13 cellular contexts compared by ENCODE assay signal in genomic region chr10:80444124-80444523, GRCh38. TPM values are rescaled to one million over a fixed set of nuclear protein-coding genes. Genes with fewer than 3 reads are reported as not detected.
DNase-seq lines count a peak whose midpoint lies in the region; ATAC-seq, FAIRE-seq and TF ChIP-seq lines count a peak whose summit lies in the region.
"Had no signal": no experiment of that assay in that cellular context is flagged by ENCODE, and none has a peak within 500 bp of the region (broad histone marks: within the 10 kb centered on the region; RNA-seq: fewer than 3 reads in every experiment).

No MANE protein-coding gene starts in this region.

- H3K4me3 ChIP-seq in endothelial cell of umbilical vein (replicated peaks in 1 of 3; ENCODE audit: insufficient read depth in 1 of 3, low read depth in 1 of 3, low read length in 3 of 3) (no peak overlapping the region), subcutaneous abdominal adipose tissue (ENCODE audit: low read depth in 1 of 5, low read length in 5 of 5) (no peak overlapping the region)
- H3K4me3 ChIP-seq: colonic mucosa had no signal

- TF ChIP-seq POLR2A in endothelial cell of umbilical vein (IDR thresholded peaks at IDR 0.05; ENCODE audit: low read depth, low read length), result no peak

- peak overlapping the region; percentile 71 for H3K27ac Mint-ChIP-seq in activated naive CD4-positive, alpha-beta T cell treated with anti-CD3 and anti-CD28 coated beads, Interleukin-2, amount 50 U/mL, for 24 hours
- H3K27ac Mint-ChIP-seq: B cell had no signal

- POLR2A ChIA-PET in endothelial cell of umbilical vein (lab: Charles Lee), result interaction anchor here (1.0 to 1.5 kb wide), 2 partner anchors 62 to 65 kb away, joined by 4 read pairs; no protein-coding TSS in a partner anchor

- dilution Hi-C loops in endothelial cell of umbilical vein (cut with MboI; ENCODE audit: extremely low pct_ligation_motif_present, low sequenced_read_pairs), result no loop called here

- FAIRE-seq in endothelial cell of umbilical vein (lab: Jason Lieb, UNC), result no peak
- FAIRE-seq: kidney, TTC549 had no signal

- in situ Hi-C loops in ACHN (cut with HindIII; ENCODE audit: low pct_ligation_motif_present, low pct_unique_long_range_greater_than_20kb, low sequenced_read_pairs), result no loop called here

- H3K4me1 ChIP-seq in endothelial cell of umbilical vein (ENCODE audit: control insufficient read depth, extremely low read depth, insufficient read depth, low read length), result peaks cover 22% of the 10 kb centered on the region
- peaks cover 12 to 47% (median 35%) of the 10 kb centered on the region in 5 donors for H3K4me1 ChIP-seq in subcutaneous abdominal adipose tissue (ENCODE audit: control insufficient read depth in 5 of 5, insufficient read depth in 5 of 5, low read length in 5 of 5)
- H3K4me1 ChIP-seq: colonic mucosa had no signal

- H3K9me1 ChIP-seq in endothelial cell of umbilical vein (replicated peaks; ENCODE audit: control insufficient read depth, extremely low read depth, insufficient read depth, low read length), result no peaks in the 10 kb centered on the region

- H3K9ac ChIP-seq in endothelial cell of umbilical vein (replicated peaks; ENCODE audit: extremely low read depth, insufficient read depth, low read length) (no peak overlapping the region), subcutaneous abdominal adipose tissue (ENCODE audit: low read length in 5 of 5) (peak overlapping the region in 1 of 5 donors; percentile 63)

- H3K9me3 ChIP-seq in endothelial cell of umbilical vein (replicated peaks; ENCODE audit: control insufficient read depth, insufficient read depth, low read length) (no peaks in the 10 kb centered on the region), subcutaneous abdominal adipose tissue (ENCODE audit: control insufficient read depth in 5 of 5, low read length in 5 of 5) (no peaks in the 10 kb centered on the region)
- H3K9me3 ChIP-seq: colonic mucosa, neutrophil had no signal

- H3K27me3 ChIP-seq in endothelial cell of umbilical vein (ENCODE audit: control insufficient read depth in 2 of 2, insufficient read depth in 2 of 2, low read length in 2 of 2) (no peaks in the 10 kb centered on the region), subcutaneous abdominal adipose tissue (ENCODE audit: control insufficient read depth in 5 of 5, insufficient read depth in 4 of 5, low read length in 5 of 5) (no peaks in the 10 kb centered on the region)
- H3K27me3 ChIP-seq: colonic mucosa, neutrophil had no signal

- no peaks in the 10 kb centered on the region for H3K79me2 ChIP-seq in endothelial cell of umbilical vein (ENCODE audit: control insufficient read depth, insufficient read depth, low read length)

- H3K36me3 ChIP-seq in endothelial cell of umbilical vein (ENCODE audit: control insufficient read depth in 2 of 2, extremely low read depth in 1 of 2, insufficient read depth in 2 of 2, low read length in 2 of 2), result no peaks in the 10 kb centered on the region
- no peaks in the 10 kb centered on the region for H3K36me3 ChIP-seq in subcutaneous abdominal adipose tissue (ENCODE audit: control insufficient read depth in 5 of 5, insufficient read depth in 5 of 5, low read length in 5 of 5)
- H3K36me3 ChIP-seq: colonic mucosa, neutrophil had no signal

- no TSS peak for BruUV-seq in endothelial cell of umbilical vein (replicated peaks; lab: Mats Ljungman, UMichigan)

- H3K9me3 Mint-ChIP-seq in activated naive CD4-positive, alpha-beta T cell treated with anti-CD3 and anti-CD28 coated beads, Interleukin-2, amount 50 U/mL, for 24 hours, result no peaks in the 10 kb centered on the region

- ATAC-seq in HG02610 (IDR thresholded peaks at IDR 0.05; ENCODE audit: unreplicated experiment), result no peak

- no peak overlapping the region for H3K4me3 Mint-ChIP-seq in activated naive CD4-positive, alpha-beta T cell treated with anti-CD3 and anti-CD28 coated beads, Interleukin-2, amount 50 U/mL, for 24 hours
- H3K4me3 Mint-ChIP-seq: B cell had no signal

- intact Hi-C loops in endothelial cell of umbilical vein (cut with micrococcal nuclease), result loop anchor here (1.0 kb wide), 8 partner anchors 61 to 575 kb away; no protein-coding TSS in a partner anchor

- no peaks in the 10 kb centered on the region for H3K27me3 Mint-ChIP-seq in activated naive CD4-positive, alpha-beta T cell treated with anti-CD3 and anti-CD28 coated beads, Interleukin-2, amount 50 U/mL, for 24 hours
- H3K27me3 Mint-ChIP-seq: B cell had no signal

- H2AFZ ChIP-seq in endothelial cell of umbilical vein (ENCODE audit: low read depth, low read length), result peak overlapping the region; percentile 25

- H3K4me2 ChIP-seq in endothelial cell of umbilical vein (ENCODE audit: insufficient read depth, low read length), result no peak overlapping the region

- no peaks in the 10 kb centered on the region for H3K36me3 Mint-ChIP-seq in activated naive CD4-positive, alpha-beta T cell treated with anti-CD3 and anti-CD28 coated beads, Interleukin-2, amount 50 U/mL, for 24 hours

- no peaks in the 10 kb centered on the region for H4K20me1 ChIP-seq in endothelial cell of umbilical vein (replicated peaks; ENCODE audit: control insufficient read depth, extremely low read depth, insufficient read depth, low read length)

- TF ChIP-seq CTCF in VCaP (conservative IDR thresholded peaks at IDR 0.05), result no peak
- no peak for TF ChIP-seq CTCF in endothelial cell of umbilical vein (IDR thresholded peaks at IDR 0.05; ENCODE audit: extremely low read depth in 1 of 2, insufficient read depth in 1 of 2, low read depth in 1 of 2, low read length in 2 of 2)

- DNase-seq in activated naive CD4-positive, alpha-beta T cell treated with Interleukin-2 at 50 U/mL for 16 hours, result no peak
- DNase-seq in endothelial cell of umbilical vein (ENCODE audit: low read depth, low spot score), result no peak
- no peak for DNase-seq in NAMALWA (ENCODE audit: low spot score)
- DNase-seq in ACHN, result no peak

- H3K4me1 Mint-ChIP-seq in activated naive CD4-positive, alpha-beta T cell treated with anti-CD3 and anti-CD28 coated beads, Interleukin-2, amount 50 U/mL, for 24 hours, result peaks cover 51% of the 10 kb centered on the region

- H3K27ac ChIP-seq in VCaP (peak overlapping the region; percentile 38), endothelial cell of umbilical vein (ENCODE audit: insufficient read depth, low read depth, low read length) (peak overlapping the region; percentile 12), subcutaneous abdominal adipose tissue (ENCODE audit: low read depth, low read length) (peak overlapping the region; percentile 74)
- H3K27ac ChIP-seq: colonic mucosa, neutrophil had no signal

- CTCF ChIA-PET in endothelial cell of umbilical vein (lab: Charles Lee), result interaction anchor here (0.5 to 37.4 kb wide), 40 partner anchors 9 to 574 kb away, joined by 3 to 1118 read pairs (median 8); partner anchors contain the start of genes PRXL2A and TSPAN14

TF ChIP-seq in endothelial cell of umbilical vein, 7 proteins besides CTCF, POLR2A, EP300 and RAD21:
- TF ChIP-seq MYC (IDR thresholded peaks at IDR 0.05; ENCODE audit: low read depth, low read length) (no peak), POLR2AphosphoS5 (IDR thresholded peaks at IDR 0.05; ENCODE audit: insufficient read depth, low read depth, low read length) (no peak), JUN (IDR thresholded peaks at IDR 0.05; ENCODE audit: borderline replicate concordance, insufficient read depth, insufficient read length, low read depth) (no peak), EZH2 (IDR thresholded peaks at IDR 0.05; ENCODE audit: borderline replicate concordance, low read depth, low read length, severe bottlenecking) (no peak), FOS (IDR thresholded peaks at IDR 0.05; ENCODE audit: borderline replicate concordance, insufficient read depth, low read length) (no peak), GATA2 (IDR thresholded peaks at IDR 0.05; ENCODE audit: insufficient read depth, insufficient read length, low read depth, low read length) (no peak), MAX (IDR thresholded peaks at IDR 0.05; ENCODE audit: insufficient read depth, insufficient read length) (no peak)

RNA-seq across cellular contexts. Expression of gene TSPAN14, which starts 10.0 kb away (rescaled TPM):
- total RNA-seq in endothelial cell of umbilical vein, result 237 and 242 TPM in 2 replicates
- polyA plus RNA-seq in endothelial cell of umbilical vein, result 210 and 211 TPM in 2 replicates
- 175 and 189 TPM in 2 replicates for polyA plus RNA-seq in endothelial cell of umbilical vein (2011; cell fraction: cytosol; rRNA removed)
- 188 and 193 TPM in 2 replicates for polyA plus RNA-seq in endothelial cell of umbilical vein (2011; cell fraction: nucleus; rRNA removed)
- polyA plus RNA-seq in endothelial cell of umbilical vein (2012), result 199 and 207 TPM in 2 replicates
- 175 and 203 TPM in 2 replicates for polyA minus RNA-seq in endothelial cell of umbilical vein
- polyA minus RNA-seq in endothelial cell of umbilical vein (2011; cell fraction: cytosol; rRNA and poly(A)+ RNA removed), result 8.0 TPM
- 82.2 and 84.2 TPM in 2 replicates for polyA minus RNA-seq in endothelial cell of umbilical vein (2011; cell fraction: nucleus; rRNA and poly(A)+ RNA removed)

RNA-seq across cellular contexts. Expression of gene PRXL2A, which starts 35.8 kb away (rescaled TPM):
- total RNA-seq in endothelial cell of umbilical vein, result 290 and 321 TPM in 2 replicates
- polyA plus RNA-seq in endothelial cell of umbilical vein, result 68.1 and 113 TPM in 2 replicates
- polyA plus RNA-seq in endothelial cell of umbilical vein (2011; cell fraction: cytosol; rRNA removed), result 215 and 226 TPM in 2 replicates
- 92.3 and 112 TPM in 2 replicates for polyA plus RNA-seq in endothelial cell of umbilical vein (2011; cell fraction: nucleus; rRNA removed)
- 256 and 281 TPM in 2 replicates for polyA plus RNA-seq in endothelial cell of umbilical vein (2012)
- 99.3 and 99.6 TPM in 2 replicates for polyA minus RNA-seq in endothelial cell of umbilical vein
- polyA minus RNA-seq in endothelial cell of umbilical vein (2011; cell fraction: cytosol; rRNA and poly(A)+ RNA removed), result 8.0 TPM
- 28.6 and 41.4 TPM in 2 replicates for polyA minus RNA-seq in endothelial cell of umbilical vein (2011; cell fraction: nucleus; rRNA and poly(A)+ RNA removed)

Comparison
In these comparisons a context has a peak if more than half of its experiments do, and no peak if none do; other contexts are left out.
1. H3K27ac ChIP-seq: peak in every context shown above with its lines; median percentile 74 in subcutaneous abdominal adipose tissue; 38 in VCaP; 12 in endothelial cell of umbilical vein.